ENCODE assay signal across 22 cellular contexts in the genomic region with DNA sequence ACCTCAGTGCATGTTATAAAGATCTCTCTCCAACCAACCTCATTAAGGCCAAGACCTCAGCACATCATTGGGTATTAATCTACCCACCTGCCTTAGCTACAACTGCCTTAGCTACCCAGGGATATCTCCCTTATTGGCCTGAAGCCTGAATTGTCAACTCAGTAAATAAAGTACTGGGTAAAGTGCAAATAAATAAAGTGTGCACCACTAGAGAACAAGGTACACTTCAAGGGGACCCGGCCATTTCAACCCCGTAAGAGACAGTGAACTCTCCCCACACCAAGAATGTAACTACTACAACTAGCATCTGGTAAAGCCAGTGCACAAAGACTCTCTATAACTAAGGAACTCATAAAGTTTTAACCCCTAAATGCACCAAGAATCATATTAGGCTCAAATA.
"Had no signal": no experiment of that assay in that cellular context is flagged by ENCODE, and none has a peak within 500 bp of the region (broad histone marks: within the 10 kb centered on the region; RNA-seq: fewer than 3 reads in every experiment).

No MANE protein-coding gene starts in this region.

- FAIRE-seq: endothelial cell of umbilical vein, islet of Langerhans, keratinocyte had no signal

- H3K4me1 ChIP-seq: esophagus muscularis mucosa, gastrocnemius medialis, heart right ventricle, left ventricle myocardium inferior, lower lobe of right lung had no signal

- H3K9me3 ChIP-seq: gastrocnemius medialis, lower lobe of right lung, mucosa of descending colon had no signal

- DNase-seq: dermis blood vessel endothelial cell; dorsolateral prefrontal cortex; effector CD4-positive, alpha-beta T cell; effector memory CD4-positive, alpha-beta T cell; foreskin melanocyte; gastrocnemius medialis; glutamatergic neuron; head of caudate nucleus; heart right ventricle; hippocampal formation; left cardiac atrium; left ventricle myocardium inferior; lower lobe of right lung; mesenchymal stem cell; mucosa of descending colon; naive B cell; naive thymus-derived CD8-positive, alpha-beta T cell had no signal

- H3K36me3 ChIP-seq: esophagus muscularis mucosa, gastrocnemius medialis, heart right ventricle, left ventricle myocardium inferior, lower lobe of right lung had no signal

- H3K27ac ChIP-seq: coronary artery, dorsolateral prefrontal cortex, esophagus muscularis mucosa, gastrocnemius medialis, heart right ventricle, left ventricle myocardium inferior, lower lobe of right lung had no signal

- H3K4me3 ChIP-seq: coronary artery, dorsolateral prefrontal cortex, esophagus muscularis mucosa, gastrocnemius medialis, heart right ventricle, left ventricle myocardium inferior, lower lobe of right lung, mucosa of descending colon had no signal

- H3K27me3 ChIP-seq: esophagus muscularis mucosa, gastrocnemius medialis, heart right ventricle had no signal

- ATAC-seq: gastrocnemius medialis; heart right ventricle; left cardiac atrium; lower lobe of right lung; mucosa of descending colon; naive thymus-derived CD8-positive, alpha-beta T cell had no signal
